ENCODE assay signal across 8 cellular contexts in the genomic region with DNA sequence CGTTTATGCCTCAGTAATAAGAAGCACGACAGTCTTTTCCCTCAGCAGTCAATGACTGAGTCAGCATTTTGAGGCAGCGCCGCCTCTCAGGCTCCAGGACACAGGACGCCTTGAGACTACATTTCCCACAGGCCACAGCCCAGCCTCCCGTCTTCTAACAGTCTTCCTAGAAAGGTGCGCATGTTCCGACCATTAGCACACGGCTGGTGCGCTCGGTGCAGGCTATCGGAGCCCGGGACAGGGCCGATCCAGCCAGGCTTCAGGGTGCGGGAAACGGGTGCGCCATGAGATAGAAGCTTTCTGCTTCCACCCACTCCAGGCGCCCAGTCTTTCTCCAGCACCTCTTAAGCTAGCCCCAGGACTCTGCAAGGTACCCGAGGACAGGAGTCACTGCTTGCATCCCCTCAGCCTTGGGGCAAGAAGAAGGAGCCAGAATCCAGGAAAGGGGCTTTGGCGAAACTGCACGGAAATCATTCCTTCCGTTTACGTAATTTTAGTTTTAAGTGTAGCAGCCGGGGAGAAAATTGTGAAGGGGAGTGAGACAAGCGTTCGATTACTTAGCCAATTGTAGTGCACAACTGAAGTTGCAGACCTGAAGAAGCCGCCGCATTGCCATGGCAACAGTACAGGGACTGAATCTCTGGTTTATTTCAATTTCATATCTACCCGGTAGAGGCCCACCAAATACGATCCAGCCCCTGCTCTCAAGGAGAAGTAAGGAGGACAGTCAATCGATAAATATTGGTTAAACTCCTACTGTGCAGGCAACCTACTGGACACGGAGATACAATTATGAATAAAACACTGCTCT. TPM values are rescaled to one million over a fixed set of nuclear protein-coding genes. Genes with fewer than 3 reads are reported as not detected.
DNase-seq lines count a peak whose midpoint lies in the region; ATAC-seq, FAIRE-seq and TF ChIP-seq lines count a peak whose summit lies in the region.

No MANE protein-coding gene starts in this region.

- H3K36me3 ChIP-seq in GM23248 (ENCODE audit: low read depth) = no peaks in the 10 kb centered on the region
- H3K36me3 ChIP-seq in GM12878 (ENCODE audit: control insufficient read depth in 2 of 2, insufficient read depth in 2 of 2, low read length in 1 of 2) = no peaks in the 10 kb centered on the region
- no peaks in the 10 kb centered on the region for H3K36me3 ChIP-seq in uterus

- no peaks in the 10 kb centered on the region for H3K9me3 Mint-ChIP-seq in T-cell

- no peaks in the 10 kb centered on the region for H3K9me2 ChIP-seq in GM23248 (ENCODE audit: insufficient read depth)

- DNase-seq in AG04450 (ENCODE audit: low read depth, low spot score) (peak; percentile 10), GM23248 (peak; percentile 82), T-cell (peak in 29 of 34 experiments; percentile 3 to 51 (median 20)), GM12878 (ENCODE audit: low read depth, low spot score) (no peak), hepatic stellate cell (ENCODE audit: low spot score) (peak; percentile 25), pons (ENCODE audit: low spot score) (peak; percentile 69), uterus (peak; percentile 69 to 77), NCI-H1092 treated with DMSO at 0.1 percent for 48 hours (lab: John Stamatoyannopoulos, UW) (no peak)

- TF ChIP-seq CTCF in AG04450 (IDR thresholded peaks at IDR 0.05; ENCODE audit: low read depth, low read length) = no peak
- no peak for TF ChIP-seq CTCF in GM12878 (IDR thresholded peaks at IDR 0.05 in 2 of 3, conservative IDR thresholded peaks at IDR 0.05 in 1 of 3; ENCODE audit: control insufficient read depth in 2 of 3, extremely low read depth in 1 of 3, insufficient read depth in 1 of 3, low read depth in 3 of 3, low read length in 3 of 3)
- TF ChIP-seq CTCF in uterus (IDR thresholded peaks at IDR 0.05) = no peak

- H3K9me3 ChIP-seq in AG04450 (ENCODE audit: control insufficient read depth, insufficient read depth, low read length) (no peaks in the 10 kb centered on the region), GM23248 (ENCODE audit: low read depth) (no peaks in the 10 kb centered on the region), GM12878 (replicated peaks; ENCODE audit: control insufficient read depth, insufficient read depth, low read length) (no peaks in the 10 kb centered on the region), uterus (no peaks in the 10 kb centered on the region)

- no peak overlapping the region for H3K27ac ChIP-seq in AG04450 (ENCODE audit: low read depth, low read length)
- H3K27ac ChIP-seq in GM23248 = no peak overlapping the region
- no peak overlapping the region for H3K27ac ChIP-seq in GM12878 (ENCODE audit: control insufficient read depth, insufficient read depth)
- peak overlapping the region; percentile 18 to 55 for H3K27ac ChIP-seq in uterus

- WGBS in GM23248 (ENCODE audit: low coverage in 1 of 2, low lambda C conversion rate in 2 of 2, missing lambda C conversion rate in 2 of 2), 2 experiments = 4 to 7% methylated on average over 32 of the region's 32 CpGs
- WGBS in GM12878 (ENCODE audit: insufficient coverage, insufficient replicate concordance, low lambda C conversion rate, missing lambda C conversion rate) = 19% methylated on average over 32 of the region's 32 CpGs

- RAD21 ChIA-PET in GM12878 (lab: Charles Lee; ENCODE audit: unreplicated experiment) = no interaction called here

- H3K79me2 ChIP-seq in GM23248 (ENCODE audit: insufficient read depth) (no peaks in the 10 kb centered on the region), GM12878 (ENCODE audit: control insufficient read depth, insufficient read depth, low read length) (no peaks in the 10 kb centered on the region)

- H3K36me3 Mint-ChIP-seq in T-cell = no peaks in the 10 kb centered on the region

- intact Hi-C loops in GM12878 (cut with micrococcal nuclease; ENCODE audit: unreplicated experiment) (no loop called here), uterus (cut with DNase I; ENCODE audit: low total_unique reads) (no loop called here)

- H3K9ac ChIP-seq in GM23248 (peak overlapping the region; percentile 46), GM12878 (ENCODE audit: control insufficient read depth, insufficient read depth, low read length) (no peak overlapping the region)

- no TSS peak for BruUV-seq in GM12878 (replicated peaks; lab: Mats Ljungman, UMichigan)

- no peak for TF ChIP-seq EP300 in GM12878 (IDR thresholded peaks at IDR 0.05; ENCODE audit: borderline replicate concordance in 1 of 2, control insufficient read depth in 1 of 2, low read depth in 2 of 2, low read length in 2 of 2)

- H3F3A ChIP-seq in GM23248 (ENCODE audit: insufficient read depth) = no peaks in the 10 kb centered on the region

- H3K27me3 Mint-ChIP-seq in T-cell = peaks cover 9 to 18% of the 10 kb centered on the region in 2 donors

- H3K27ac Mint-ChIP-seq in T-cell = peak overlapping the region; percentile 36 to 57

- in situ Hi-C loops in GM23248 (cut with MboI) = no loop called here
- in situ Hi-C loops in GM12878 (cut with MboI) = no loop called here

- H3K4me2 ChIP-seq in GM23248 (ENCODE audit: unreplicated experiment) (peak overlapping the region; percentile 77), GM12878 (ENCODE audit: control insufficient read depth, insufficient read depth) (no peak overlapping the region)

- peaks cover 11 to 13% (median 12%) of the 10 kb centered on the region in 3 donors for H3K4me1 Mint-ChIP-seq in T-cell

- POLR2A ChIA-PET in AG04450 (lab: Yijun Ruan, JAX) = no interaction called here
- POLR2A ChIA-PET in T-cell (lab: Charles Lee) = no interaction called here
- POLR2A ChIA-PET in GM12878 (lab: Charles Lee) = no interaction called here

- no peaks in the 10 kb centered on the region for H3K4me1 ChIP-seq in GM23248 (ENCODE audit: insufficient read depth)
- H3K4me1 ChIP-seq in GM12878 (ENCODE audit: control insufficient read depth, insufficient read depth, low read length) = no peaks in the 10 kb centered on the region
- H3K4me1 ChIP-seq in uterus = no peaks in the 10 kb centered on the region

- CTCF ChIA-PET in AG04450 (lab: Charles Lee) (interaction anchor here (1.3 kb wide), 1 partner anchor 17 kb away, joined by 5 read pairs; no protein-coding TSS in a partner anchor), T-cell (lab: Charles Lee) (interaction anchor here in 1 of 2 donors (0.6 kb wide), 1 partner anchor 167 kb away, joined by 5 read pairs; no protein-coding TSS in a partner anchor), GM12878 (lab: Yijun Ruan, JAX) (no interaction called here)

- H3K4me3 Mint-ChIP-seq in T-cell = peak overlapping the region; percentile 74 to 86 (median 77)

- peaks cover 14% of the 10 kb centered on the region for H3K27me3 ChIP-seq in AG04450 (ENCODE audit: control insufficient read depth, insufficient read depth, low read length)
- H3K27me3 ChIP-seq in GM23248 (replicated peaks; ENCODE audit: insufficient read depth) = no peaks in the 10 kb centered on the region
- H3K27me3 ChIP-seq in GM12878 (replicated peaks in 1 of 2; ENCODE audit: control insufficient read depth in 2 of 2, insufficient read depth in 2 of 2, low read length in 1 of 2) = no peaks in the 10 kb centered on the region
- no peaks in the 10 kb centered on the region for H3K27me3 ChIP-seq in uterus

- peak; percentile 92 to 98 (median 96) for ATAC-seq in T-cell (replicated peaks in 1 of 4)
- ATAC-seq in GM12878 = peak; percentile 63

- no peaks in the 10 kb centered on the region for H4K20me1 ChIP-seq in GM23248 (ENCODE audit: insufficient read depth)
- H4K20me1 ChIP-seq in GM12878 (ENCODE audit: control insufficient read depth, insufficient read depth) = no peaks in the 10 kb centered on the region

- FAIRE-seq in GM12878 (lab: Jason Lieb, UNC) = no peak

- no peak for TF ChIP-seq RAD21 in GM12878 (IDR thresholded peaks at IDR 0.05; ENCODE audit: insufficient read depth, low read depth, low read length)

- H3K4me3 ChIP-seq in AG04450 (ENCODE audit: low read depth, low read length) (peak overlapping the region; percentile 54), GM23248 (peak overlapping the region; percentile 80), GM12878 (no peak overlapping the region), uterus (peak overlapping the region; percentile 36 to 44)

- SMC1A ChIA-PET in GM12878 (lab: Charles Lee; ENCODE audit: uncharacterized antibody, unreplicated experiment) = no interaction called here

- H2AFZ ChIP-seq in GM23248 = peak overlapping the region; percentile 95
- H2AFZ ChIP-seq in GM12878 (ENCODE audit: control insufficient read depth, low read depth, low read length) = no peak overlapping the region

- TF ChIP-seq POLR2A in GM12878 (IDR thresholded peaks at IDR 0.05; ENCODE audit: low read depth, low read length) = no peak
- TF ChIP-seq POLR2A in uterus (IDR thresholded peaks at IDR 0.05) = peak in 1 of 2 donors; percentile 27

TF ChIP-seq in GM12878, 131 proteins besides CTCF, POLR2A, EP300 and RAD21:
- TF ChIP-seq YY1 (IDR thresholded peaks at IDR 0.05; ENCODE audit: low read depth, low read length) = no peak
- TF ChIP-seq SIX5 (IDR thresholded peaks at IDR 0.05; ENCODE audit: low read depth, low read length, severe bottlenecking) = peak; percentile 10

RNA-seq across cellular contexts. Expression of gene ZNF641, which starts 53.9 kb away (rescaled TPM):
- 6.3 and 6.6 TPM in 2 replicates for polyA plus RNA-seq in AG04450 (2011; rRNA removed)
- polyA minus RNA-seq in AG04450 (2011; rRNA and poly(A)+ RNA removed) = 11.8 and 14.3 TPM in 2 replicates
- 7.8 and 8.2 TPM in 2 replicates for total RNA-seq in GM23248 (2014; rRNA removed; shearing (Covaris generic))
- 3.2 and 3.3 TPM in 2 replicates for polyA plus RNA-seq in GM23248 (2016; fragmentation: Nextera tagmentation; extraction: Ambion mirVana)
- 10 to 100 TPM; 26.9 to 47.5 (median 39.8) TPM for total RNA-seq in T-cell
- 16.5 and 23.3 TPM in 2 replicates for total RNA-seq in GM12878 (2013; cell fraction: nucleolus; rRNA removed)
- total RNA-seq in GM12878 (2014; rRNA removed) = 9.0 and 10.0 TPM in 2 replicates
- 9.4 and 10.3 TPM in 2 replicates for total RNA-seq in GM12878 (2014; rRNA removed; fragmentation: Illumina TruSeq; extraction: Trizol)
- total RNA-seq in GM12878 (2021) = 8.1 and 10.3 TPM in 2 replicates
- 1.6 TPM for polyA plus RNA-seq in GM12878 (2011; ENCODE audit: low read depth)
- polyA plus RNA-seq in GM12878 (2011; rRNA removed) = 7.3 and 10.8 TPM in 2 replicates
- 4.8 and 5.3 TPM in 2 replicates for polyA plus RNA-seq in GM12878 (2011; cell fraction: cytosol; rRNA removed)
- polyA plus RNA-seq in GM12878 (2011; cell fraction: nucleus; rRNA removed) = 13.8 and 14.9 TPM in 2 replicates
- polyA plus RNA-seq in GM12878 (2012) = 2.2 and 3.3 TPM in 2 replicates
- 7.1 and 9.4 TPM in 2 replicates for polyA plus RNA-seq in GM12878 (2014; fragmentation: Illumina TruSeq; extraction: Trizol)
- polyA plus RNA-seq in GM12878 (2014; fragmentation: Nextera tagmentation; extraction: Ambion mirVana) = 1 to 10 TPM; 1.1 to 1.4 TPM
- polyA plus RNA-seq in GM12878 (2014; rRNA removed) = 5.6 and 5.8 TPM in 2 replicates
- polyA plus RNA-seq in GM12878 (2016; fragmentation: Nextera tagmentation; extraction: Ambion mirVana) = 1 to 10 TPM; 3.5 to 4.8 TPM
- polyA minus RNA-seq in GM12878 (2011; rRNA and poly(A)+ RNA removed) = 9.0 and 12.2 TPM in 2 replicates
- polyA minus RNA-seq in GM12878 (2011; cell fraction: cytosol; rRNA and poly(A)+ RNA removed) = 2.0 and 2.7 TPM in 2 replicates
- polyA minus RNA-seq in GM12878 (2011; cell fraction: nucleus; rRNA and poly(A)+ RNA removed) = 16.1 and 18.8 TPM in 2 replicates
- total RNA-seq in uterus = 10 to 100 TPM; 28.7 to 71.5 (median 39.9) TPM

Comparison
In these comparisons a context has a peak if more than half of its experiments do, and no peak if none do; other contexts are left out.
1. DNase-seq: peak in AG04450 (single experiment), GM23248 (single experiment), T-cell (29 of 34), hepatic stellate cell (single experiment), pons (single experiment) and uterus (2 of 2); none in GM12878 (single experiment) and NCI-H1092 treated with DMSO at 0.1 percent for 48 hours (single experiment).
2. H3K27ac ChIP-seq: peak in uterus (2 of 2); none in AG04450 (single experiment), GM23248 (single experiment) and GM12878 (single experiment).